ENCODE assay signal across 2 cellular contexts in the genomic region with DNA sequence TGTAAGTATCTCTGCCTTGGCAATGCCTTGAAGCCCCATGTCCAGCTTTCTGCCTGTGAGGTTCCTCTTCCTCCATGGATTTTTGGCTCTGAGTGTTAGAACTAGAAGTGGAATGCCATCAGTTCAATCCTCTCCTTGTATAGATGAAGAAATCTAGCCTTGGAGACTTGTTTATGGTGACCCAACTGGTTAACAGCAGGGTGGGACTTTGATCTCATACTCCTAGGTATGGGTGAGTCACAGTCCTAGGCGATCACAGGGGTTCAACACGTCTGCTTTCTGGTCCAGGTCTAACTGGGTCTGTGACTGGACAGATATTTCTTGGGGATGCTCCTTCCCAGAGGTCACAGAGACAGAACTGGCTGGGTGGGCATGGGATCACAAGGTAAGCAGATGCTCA.
TF ChIP-seq lines count a peak whose summit lies in the region.

No MANE protein-coding gene starts in this region.

TF ChIP-seq in IMR-90, 13 proteins besides CTCF, POLR2A, EP300 and RAD21:
- TF ChIP-seq CEBPB (IDR thresholded peaks at IDR 0.05; ENCODE audit: low read depth, low read length), result peak; percentile 7; the same call in 1 of the 2 replicates
- 0 out of 2 replicates have a peak, but pooled peaks have one; percentile 20 for TF ChIP-seq FOS (IDR thresholded peaks at IDR 0.05; ENCODE audit: low read depth, low read length)
- TF ChIP-seq, protein P1, sequence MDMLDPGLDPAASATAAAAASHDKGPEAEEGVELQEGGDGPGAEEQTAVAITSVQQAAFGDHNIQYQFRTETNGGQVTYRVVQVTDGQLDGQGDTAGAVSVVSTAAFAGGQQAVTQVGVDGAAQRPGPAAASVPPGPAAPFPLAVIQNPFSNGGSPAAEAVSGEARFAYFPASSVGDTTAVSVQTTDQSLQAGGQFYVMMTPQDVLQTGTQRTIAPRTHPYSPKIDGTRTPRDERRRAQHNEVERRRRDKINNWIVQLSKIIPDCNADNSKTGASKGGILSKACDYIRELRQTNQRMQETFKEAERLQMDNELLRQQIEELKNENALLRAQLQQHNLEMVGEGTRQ (IDR thresholded peaks at IDR 0.05; ENCODE audit: low read depth, low read length), result no peak
TF ChIP-seq in IMR-90: peak in this region for 2.

TF ChIP-seq in liver, 16 proteins besides CTCF, POLR2A, EP300 and RAD21:
- TF ChIP-seq, protein P2, sequence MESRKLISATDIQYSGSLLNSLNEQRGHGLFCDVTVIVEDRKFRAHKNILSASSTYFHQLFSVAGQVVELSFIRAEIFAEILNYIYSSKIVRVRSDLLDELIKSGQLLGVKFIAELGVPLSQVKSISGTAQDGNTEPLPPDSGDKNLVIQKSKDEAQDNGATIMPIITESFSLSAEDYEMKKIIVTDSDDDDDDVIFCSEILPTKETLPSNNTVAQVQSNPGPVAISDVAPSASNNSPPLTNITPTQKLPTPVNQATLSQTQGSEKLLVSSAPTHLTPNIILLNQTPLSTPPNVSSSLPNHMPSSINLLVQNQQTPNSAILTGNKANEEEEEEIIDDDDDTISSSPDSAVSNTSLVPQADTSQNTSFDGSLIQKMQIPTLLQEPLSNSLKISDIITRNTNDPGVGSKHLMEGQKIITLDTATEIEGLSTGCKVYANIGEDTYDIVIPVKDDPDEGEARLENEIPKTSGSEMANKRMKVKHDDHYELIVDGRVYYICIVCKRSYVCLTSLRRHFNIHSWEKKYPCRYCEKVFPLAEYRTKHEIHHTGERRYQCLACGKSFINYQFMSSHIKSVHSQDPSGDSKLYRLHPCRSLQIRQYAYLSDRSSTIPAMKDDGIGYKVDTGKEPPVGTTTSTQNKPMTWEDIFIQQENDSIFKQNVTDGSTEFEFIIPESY (IDR thresholded peaks at IDR 0.05), result no peak
- TF ChIP-seq EGR1 (IDR thresholded peaks at IDR 0.05; ENCODE audit: low read depth in 2 of 2), result no peak
- no peak for TF ChIP-seq TAF1 (conservative IDR thresholded peaks at IDR 0.05)
- TF ChIP-seq JUND (IDR thresholded peaks at IDR 0.05), result peak in 1 of 2 donors; percentile 64
- TF ChIP-seq HNF4A (conservative IDR thresholded peaks at IDR 0.05), result peak; percentile 50 to 76
- TF ChIP-seq RXRA (IDR thresholded peaks at IDR 0.05), result peak in 1 of 2 donors; percentile 53
